In the genomic region with DNA sequence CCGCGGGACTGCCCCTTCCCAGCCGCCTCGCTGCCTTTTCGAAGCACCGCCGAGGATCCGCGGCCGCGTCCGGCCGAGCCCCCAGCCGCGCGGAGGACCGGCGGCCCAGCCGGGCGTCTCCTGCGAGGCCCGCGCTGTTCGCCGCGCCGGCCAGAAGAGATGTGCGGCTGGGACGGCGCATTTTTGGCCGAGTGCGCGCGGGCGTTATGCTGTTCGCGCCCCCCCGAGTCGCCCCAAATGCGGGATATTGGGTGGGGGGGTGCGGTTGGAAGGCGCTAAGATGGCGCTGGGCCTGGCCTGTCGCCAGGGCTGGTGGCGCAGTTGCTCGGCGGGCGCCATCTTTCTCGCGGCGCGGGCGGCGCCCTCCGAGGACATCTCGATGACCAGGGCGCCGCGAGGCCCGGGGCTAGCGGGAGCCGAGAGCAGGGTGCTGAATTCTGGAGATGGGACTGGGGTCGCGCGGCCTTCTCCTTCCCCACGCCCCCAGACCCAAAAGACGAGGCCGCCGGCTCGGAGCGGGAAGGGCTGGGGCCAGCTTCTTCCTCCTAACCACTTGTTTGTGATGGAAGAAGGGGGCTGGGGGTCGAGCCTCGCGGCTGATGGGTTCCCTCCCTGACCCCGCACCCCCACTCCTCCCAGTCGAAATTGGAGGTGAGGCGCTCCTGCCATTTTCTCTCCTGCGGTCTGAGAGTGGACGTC, we compare ENCODE assay signal across 8 cellular contexts. TPM values are rescaled to one million over a fixed set of nuclear protein-coding genes. Genes with fewer than 3 reads are reported as not detected.
DNase-seq lines count a peak whose midpoint lies in the region; ATAC-seq and TF ChIP-seq lines count a peak whose summit lies in the region.

No MANE protein-coding gene starts in this region.

- intact Hi-C loops in PC-3 (cut with micrococcal nuclease) = loop anchor here (2.0 kb wide), 1 partner anchor 93 kb away; no protein-coding TSS in a partner anchor

- no TSS peak for BruUV-seq in PC-3 (replicated peaks; lab: Mats Ljungman, UMichigan)

- H3K27ac Mint-ChIP-seq in activated T-cell treated with anti-CD3 and anti-CD28 coated beads, Interleukin-2, amount 50 U/mL, for 72 hours = no peak overlapping the region
- H3K27ac Mint-ChIP-seq in naive thymus-derived CD8-positive, alpha-beta T cell = no peak overlapping the region
- peak overlapping the region; percentile 99 for H3K27ac Mint-ChIP-seq in stimulated activated naive B cell treated with anti-CD40 and anti-IgM and Interleukin-4, amounts not matched to agents 10 μg/mL and 1 μg/mL and 100 μg/mL, for 72 hours

- peaks cover 57% of the 10 kb centered on the region for H3K79me2 ChIP-seq in PC-3 (ENCODE audit: low read length)

- peaks cover 41% of the 10 kb centered on the region for H3K4me1 ChIP-seq in PC-3 (ENCODE audit: insufficient read depth, low read length)

- H3K4me3 Mint-ChIP-seq in activated T-cell treated with anti-CD3 and anti-CD28 coated beads, Interleukin-2, amount 50 U/mL, for 72 hours = no peak overlapping the region
- H3K4me3 Mint-ChIP-seq in naive thymus-derived CD8-positive, alpha-beta T cell = peak overlapping the region in 1 of 10 donors; percentile 98
- peak overlapping the region; percentile 91 to 92 for H3K4me3 Mint-ChIP-seq in stimulated activated naive B cell treated with anti-CD40 and anti-IgM and Interleukin-4, amounts not matched to agents 10 μg/mL and 1 μg/mL and 100 μg/mL, for 72 hours

- no peaks in the 10 kb centered on the region for H3K27me3 Mint-ChIP-seq in activated T-cell treated with anti-CD3 and anti-CD28 coated beads, Interleukin-2, amount 50 U/mL, for 72 hours (ENCODE audit: low read depth)
- H3K27me3 Mint-ChIP-seq in naive thymus-derived CD8-positive, alpha-beta T cell = no peaks in the 10 kb centered on the region
- H3K27me3 Mint-ChIP-seq in stimulated activated naive B cell treated with anti-CD40 and anti-IgM and Interleukin-4, amounts not matched to agents 10 μg/mL and 1 μg/mL and 100 μg/mL, for 72 hours = no peaks in the 10 kb centered on the region

- TF ChIP-seq CTCF in PC-3 (conservative IDR thresholded peaks at IDR 0.05; ENCODE audit: low read depth, low read length) (no peak), fibroblast of mammary gland (conservative IDR thresholded peaks at IDR 0.05; ENCODE audit: control insufficient read depth, insufficient read depth, low read depth, low read length) (no peak)

- peak overlapping the region; percentile 73 for H2AFZ ChIP-seq in PC-3 (ENCODE audit: low read length)

- no peaks in the 10 kb centered on the region for H4K20me1 ChIP-seq in PC-3 (ENCODE audit: low read length)

- POLR2A ChIA-PET in PC-3 (lab: Charles Lee; ENCODE audit: unreplicated experiment) = interaction anchor here (0.6 to 1.2 kb wide), 5 partner anchors 37 to 201 kb away, joined by 3 to 25 read pairs (median 7); a partner anchor contains a TSS
- POLR2A ChIA-PET in naive thymus-derived CD8-positive, alpha-beta T cell (lab: Charles Lee) = interaction anchor here (0.6 to 13.0 kb wide), 34 partner anchors 7 to 1711 kb away, joined by 3 to 852 read pairs (median 7); a partner anchor contains a TSS

- H3K4me2 ChIP-seq in PC-3 (ENCODE audit: low read length) = peak overlapping the region; percentile 89

- H3K9me3 Mint-ChIP-seq in activated T-cell treated with anti-CD3 and anti-CD28 coated beads, Interleukin-2, amount 50 U/mL, for 72 hours = no peaks in the 10 kb centered on the region
- H3K9me3 Mint-ChIP-seq in naive thymus-derived CD8-positive, alpha-beta T cell = no peaks in the 10 kb centered on the region
- H3K9me3 Mint-ChIP-seq in stimulated activated naive B cell treated with anti-CD40 and anti-IgM and Interleukin-4, amounts not matched to agents 10 μg/mL and 1 μg/mL and 100 μg/mL, for 72 hours = no peaks in the 10 kb centered on the region

- H3K27ac ChIP-seq in PC-3 (ENCODE audit: low read length) = peak overlapping the region; percentile 93

- H3K9ac ChIP-seq in PC-3 (ENCODE audit: low read length) = peak overlapping the region; percentile 99

- no peaks in the 10 kb centered on the region for H3K9me2 ChIP-seq in PC-3 (replicated peaks; ENCODE audit: low read length)

- ATAC-seq in HG03571 (IDR thresholded peaks at IDR 0.05; ENCODE audit: unreplicated experiment) = peak; percentile 44
- peak; percentile 31 for ATAC-seq in PC-3
- ATAC-seq in activated T-cell treated with anti-CD3 and anti-CD28 coated beads, Interleukin-2, amount 50 U/mL, for 72 hours (replicated peaks in 1 of 2) = peak; percentile 66
- ATAC-seq in naive thymus-derived CD8-positive, alpha-beta T cell = peak; percentile 52 to 64
- peak; percentile 61 to 67 for ATAC-seq in stimulated activated naive B cell treated with anti-CD40 and anti-IgM and Interleukin-4, amounts not matched to agents 10 μg/mL and 1 μg/mL and 100 μg/mL, for 72 hours (replicated peaks)

- no peaks in the 10 kb centered on the region for H3K36me3 ChIP-seq in PC-3 (ENCODE audit: low read depth, low read length)

- H3K27me3 ChIP-seq in PC-3 (ENCODE audit: low read length) = no peaks in the 10 kb centered on the region

- peaks cover 25% of the 10 kb centered on the region for H3K4me1 Mint-ChIP-seq in activated T-cell treated with anti-CD3 and anti-CD28 coated beads, Interleukin-2, amount 50 U/mL, for 72 hours (ENCODE audit: low read depth)
- peaks cover 12 to 28% (median 20%) of the 10 kb centered on the region in 4 donors for H3K4me1 Mint-ChIP-seq in naive thymus-derived CD8-positive, alpha-beta T cell
- peaks cover 24 to 26% of the 10 kb centered on the region in 2 donors for H3K4me1 Mint-ChIP-seq in stimulated activated naive B cell treated with anti-CD40 and anti-IgM and Interleukin-4, amounts not matched to agents 10 μg/mL and 1 μg/mL and 100 μg/mL, for 72 hours

- DNase-seq in NCI-H2081 (lab: John Stamatoyannopoulos, UW) (peak; percentile 70 to 73), NCI-H2081 treated with DMSO at 0.1 percent for 48 hours (lab: John Stamatoyannopoulos, UW) (no peak), PC-3 (peak; percentile 68), fibroblast of mammary gland (ENCODE audit: low read depth) (peak; percentile 63)
- DNase-seq in activated T-cell treated with anti-CD3 and anti-CD28 coated beads, Interleukin-2, amount 50 U/mL, for 72 hours = peak; percentile 75 to 83
- peak; percentile 66 to 96 (median 85) for DNase-seq in naive thymus-derived CD8-positive, alpha-beta T cell
- peak; percentile 57 for DNase-seq in stimulated activated naive B cell treated with anti-CD40 and anti-IgM and Interleukin-4, amounts not matched to agents 10 μg/mL and 1 μg/mL and 100 μg/mL, for 72 hours

- peaks cover 4 to 18% of the 10 kb centered on the region in 2 donors for H3K36me3 Mint-ChIP-seq in activated T-cell treated with anti-CD3 and anti-CD28 coated beads, Interleukin-2, amount 50 U/mL, for 72 hours (ENCODE audit: insufficient read depth in 2 of 2)
- H3K36me3 Mint-ChIP-seq in naive thymus-derived CD8-positive, alpha-beta T cell = peaks cover under 1 to 7% (median 4%) of the 10 kb centered on the region in 3 donors
- H3K36me3 Mint-ChIP-seq in stimulated activated naive B cell treated with anti-CD40 and anti-IgM and Interleukin-4, amounts not matched to agents 10 μg/mL and 1 μg/mL and 100 μg/mL, for 72 hours = peaks cover 11 to 16% of the 10 kb centered on the region in 2 donors

- H3K4me3 ChIP-seq in PC-3 (ENCODE audit: low read length) (peak overlapping the region; percentile 76), fibroblast of mammary gland (ENCODE audit: control insufficient read depth, low read depth, low read length) (peak overlapping the region; percentile 78)

- CTCF ChIA-PET in PC-3 (lab: Charles Lee) = interaction anchor here (0.5 to 0.6 kb wide), 2 partner anchors 18 to 489 kb away, joined by 4 to 26 read pairs; no protein-coding TSS in a partner anchor

- H3K9me3 ChIP-seq in PC-3 (ENCODE audit: low read length) = no peaks in the 10 kb centered on the region

- no peaks in the 10 kb centered on the region for H3F3A ChIP-seq in PC-3 (ENCODE audit: low read length, unreplicated experiment)

RNA-seq across cellular contexts. Expression of a gene that starts 1.5 kb away (rescaled TPM):
- 3.3 and 3.5 TPM in 2 replicates for total RNA-seq in PC-3 (2014; rRNA removed)
- total RNA-seq in activated T-cell treated with anti-CD3 and anti-CD28 coated beads, Interleukin-2, amount 50 U/mL, for 72 hours = 10 to 100 TPM; 21.9 to 24.4 TPM
- total RNA-seq in naive thymus-derived CD8-positive, alpha-beta T cell = 10 to 100 TPM; 38.6 to 39.9 TPM
- 1 to 10 TPM; 3.6 to 6.3 (median 4.2) TPM for polyA plus RNA-seq in naive thymus-derived CD8-positive, alpha-beta T cell

RNA-seq across cellular contexts. Expression of a gene that starts 37.4 kb away (rescaled TPM):
- total RNA-seq in PC-3 (2014; rRNA removed) = 32.3 and 36.5 TPM in 2 replicates
- total RNA-seq in activated T-cell treated with anti-CD3 and anti-CD28 coated beads, Interleukin-2, amount 50 U/mL, for 72 hours = 10 to 100 TPM; 24.3 to 25.3 TPM
- total RNA-seq in naive thymus-derived CD8-positive, alpha-beta T cell = 10 to 100 TPM; 76.0 to 77.0 TPM
- polyA plus RNA-seq in naive thymus-derived CD8-positive, alpha-beta T cell = 100 to 1,000 TPM; 112 to 126 (median 125) TPM

Comparison
In these comparisons a context has a peak if more than half of its experiments do, and no peak if none do; other contexts are left out.
1. H3K4me3 Mint-ChIP-seq: peak in stimulated activated naive B cell treated with anti-CD40 and anti-IgM and Interleukin-4, amounts not matched to agents 10 μg/mL and 1 μg/mL and 100 μg/mL, for 72 hours (2 of 2); none in activated T-cell treated with anti-CD3 and anti-CD28 coated beads, Interleukin-2, amount 50 U/mL, for 72 hours (0 of 2).
2. Peak in every context shown above with its lines, with median percentiles within 50 percentile points of each other: ATAC-seq.